In genomic region chr16:69395859-69396186, GRCh38 we compare ENCODE assay signal across 9 cellular contexts. TPM values are rescaled to one million over a fixed set of nuclear protein-coding genes. Genes with fewer than 3 reads are reported as not detected.
A peak's percentile ranks its signal among the peaks of the same experiment; 100 is the strongest.
DNase-seq lines count a peak whose midpoint lies in the region; ATAC-seq and TF ChIP-seq lines count a peak whose summit lies in the region.
"Had no signal": no experiment of that assay in that cellular context is flagged by ENCODE, and none has a peak within 500 bp of the region (broad histone marks: within the 10 kb centered on the region; RNA-seq: fewer than 3 reads in every experiment).

No MANE protein-coding gene starts in this region.

- H3K36me3 ChIP-seq in adipocyte (ENCODE audit: control insufficient read depth, insufficient read depth, low read length, severe bottlenecking) (no peaks in the 10 kb centered on the region), tibial artery (no peaks in the 10 kb centered on the region)

- H3K27ac Mint-ChIP-seq in activated naive CD4-positive, alpha-beta T cell treated with anti-CD3 and anti-CD28 coated beads for 36 hours = peak overlapping the region; percentile 62
- peak overlapping the region; percentile 98 for H3K27ac Mint-ChIP-seq in mesothelial cell of epicardium

- peak overlapping the region; percentile 73 to 80 for H3K27ac ChIP-seq in tibial artery

- H3K4me3 ChIP-seq in adipocyte (ENCODE audit: low read length) (no peak overlapping the region), tibial artery (no peak overlapping the region)

- intact Hi-C loops in activated naive CD4-positive, alpha-beta T cell treated with anti-CD3 and anti-CD28 coated beads for 36 hours (cut with micrococcal nuclease) = loop anchor here (1.0 to 5.0 kb wide), 8 partner anchors 28 to 535 kb away; partner anchors contain the start of genes CYB5B and NOB1
- intact Hi-C loops in tibial artery (cut with DNase I; ENCODE audit: low total_unique reads) = loop anchor here (5.0 to 10.0 kb wide), 2 partner anchors 169 to 356 kb away; partner anchors contain the start of genes NFAT5 and NOB1

- ATAC-seq in HG02571 (IDR thresholded peaks at IDR 0.05; ENCODE audit: unreplicated experiment) = no peak
- ATAC-seq in GM19023 (IDR thresholded peaks at IDR 0.05; ENCODE audit: unreplicated experiment) = no peak

- CTCF ChIA-PET in activated naive CD4-positive, alpha-beta T cell treated with anti-CD3 and anti-CD28 coated beads for 36 hours (lab: Charles Lee) = interaction anchor here (0.7 to 2.3 kb wide), 25 partner anchors 8 to 367 kb away, joined by 3 to 18 read pairs (median 4); partner anchors contain the start of gene NOB1

- no peaks in the 10 kb centered on the region for H3K9me3 Mint-ChIP-seq in activated naive CD4-positive, alpha-beta T cell treated with anti-CD3 and anti-CD28 coated beads for 36 hours
- no peaks in the 10 kb centered on the region for H3K9me3 Mint-ChIP-seq in mesothelial cell of epicardium
- H3K9me3 Mint-ChIP-seq: neural crest cell had no signal

- H3K36me3 Mint-ChIP-seq in activated naive CD4-positive, alpha-beta T cell treated with anti-CD3 and anti-CD28 coated beads for 36 hours (ENCODE audit: low read depth) = no peaks in the 10 kb centered on the region
- H3K36me3 Mint-ChIP-seq in mesothelial cell of epicardium = no peaks in the 10 kb centered on the region

- peaks cover 4% of the 10 kb centered on the region for H3K27me3 Mint-ChIP-seq in activated naive CD4-positive, alpha-beta T cell treated with anti-CD3 and anti-CD28 coated beads for 36 hours (ENCODE audit: low read depth)
- no peaks in the 10 kb centered on the region for H3K27me3 Mint-ChIP-seq in mesothelial cell of epicardium (ENCODE audit: low read depth)

- H3K4me3 Mint-ChIP-seq in activated naive CD4-positive, alpha-beta T cell treated with anti-CD3 and anti-CD28 coated beads for 36 hours = no peak overlapping the region
- H3K4me3 Mint-ChIP-seq in mesothelial cell of epicardium = no peak overlapping the region
- H3K4me3 Mint-ChIP-seq: neural crest cell had no signal

- H3K4me1 ChIP-seq in adipocyte (ENCODE audit: control insufficient read depth, insufficient read depth, low read length) = peaks cover 14% of the 10 kb centered on the region
- H3K4me1 ChIP-seq in tibial artery = peaks cover 0 to 23% (median 11%) of the 10 kb centered on the region in 4 donors

- TF ChIP-seq CTCF in mesothelial cell of epicardium (IDR thresholded peaks at IDR 0.05; ENCODE audit: unreplicated experiment) (no peak), tibial artery (IDR thresholded peaks at IDR 0.05) (no peak)

- DNase-seq in activated naive CD4-positive, alpha-beta T cell treated with anti-CD3 and anti-CD28 coated beads for 36 hours = no peak
- DNase-seq in activated naive CD4-positive, alpha-beta T cell treated with anti-CD3 and anti-CD28 coated beads, Interleukin-2, amount 50 U/mL, for 16 hours = no peak
- DNase-seq in adipocyte (ENCODE audit: low read depth) (no peak), mesothelial cell of epicardium (ENCODE audit: low spot score in 2 of 2, unreplicated experiment in 2 of 2) (no peak), tibial artery (no peak), NAMALWA (ENCODE audit: low spot score) (no peak)

- H3K9me3 ChIP-seq in adipocyte (ENCODE audit: control insufficient read depth, low read length) (no peaks in the 10 kb centered on the region), tibial artery (no peaks in the 10 kb centered on the region)

- H3K4me1 Mint-ChIP-seq in activated naive CD4-positive, alpha-beta T cell treated with anti-CD3 and anti-CD28 coated beads for 36 hours (ENCODE audit: low read depth) = peaks cover 20% of the 10 kb centered on the region
- peaks cover 31% of the 10 kb centered on the region for H3K4me1 Mint-ChIP-seq in mesothelial cell of epicardium

- peak overlapping the region; percentile 77 for H3K9ac ChIP-seq in adipocyte (ENCODE audit: low read length)

- no peaks in the 10 kb centered on the region for H3K27me3 ChIP-seq in adipocyte (replicated peaks; ENCODE audit: control insufficient read depth, insufficient read depth, low read length)
- H3K27me3 ChIP-seq in tibial artery = no peaks in the 10 kb centered on the region

RNA-seq across cellular contexts. Expression of gene TERF2, which starts 10.0 kb away (rescaled TPM):
- 10 to 100 TPM; 38.6 to 40.1 TPM for total RNA-seq in activated naive CD4-positive, alpha-beta T cell treated with anti-CD3 and anti-CD28 coated beads for 36 hours
- 36.8 to 42.4 TPM (median 39.2 TPM) in 3 replicates for total RNA-seq in mesothelial cell of epicardium

RNA-seq across cellular contexts. Expression of gene CYB5B, which starts 28.6 kb away (rescaled TPM):
- 100 to 1,000 TPM; 160 to 172 TPM for total RNA-seq in activated naive CD4-positive, alpha-beta T cell treated with anti-CD3 and anti-CD28 coated beads for 36 hours
- 96.6 to 102 TPM (median 101 TPM) in 3 replicates for total RNA-seq in mesothelial cell of epicardium

RNA-seq across cellular contexts. Expression of gene TMED6, which starts 44.2 kb away (rescaled TPM):
- total RNA-seq in activated naive CD4-positive, alpha-beta T cell treated with anti-CD3 and anti-CD28 coated beads for 36 hours = under 1 TPM; 0.86 to 0.88 TPM
- total RNA-seq in mesothelial cell of epicardium = 1.2 to 1.7 TPM (median 1.4 TPM) in 3 replicates

RNA-seq across cellular contexts. Expression of gene NIP7, which starts 56.3 kb away (rescaled TPM):
- 10 to 100 TPM; 35.3 to 36.8 TPM for total RNA-seq in activated naive CD4-positive, alpha-beta T cell treated with anti-CD3 and anti-CD28 coated beads for 36 hours
- total RNA-seq in mesothelial cell of epicardium = 27.2 to 31.4 TPM (median 30.5 TPM) in 3 replicates

RNA-seq across cellular contexts. Expression of gene COG8, which starts 56.5 kb away (rescaled TPM):
- 10 to 100 TPM; 21.0 to 22.6 TPM for total RNA-seq in activated naive CD4-positive, alpha-beta T cell treated with anti-CD3 and anti-CD28 coated beads for 36 hours
- total RNA-seq in mesothelial cell of epicardium = 48.2 to 49.4 TPM (median 49.0 TPM) in 3 replicates
